ENCODE assay signal across 5 cellular contexts in the genomic region with DNA sequence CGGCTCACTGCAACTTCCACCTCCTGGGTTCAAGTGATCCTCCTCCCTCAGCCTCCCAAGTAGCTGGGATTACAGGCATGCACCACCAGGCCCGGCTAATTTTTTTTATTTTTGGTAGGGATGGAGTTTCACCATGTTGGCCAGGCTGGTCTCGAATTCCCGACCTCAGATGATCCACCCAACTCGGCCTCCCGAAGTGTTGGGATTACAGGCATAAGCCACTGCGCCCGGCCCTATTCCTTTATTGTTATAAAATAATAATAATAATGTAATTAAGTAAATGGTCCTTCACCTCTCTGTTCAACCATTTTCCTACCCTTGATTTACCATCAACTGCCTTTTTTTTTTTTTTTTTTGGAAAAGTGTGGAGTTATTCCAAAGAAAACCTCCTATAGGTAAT. TPM values are rescaled to one million over a fixed set of nuclear protein-coding genes. Genes with fewer than 3 reads are reported as not detected.
"Had no signal": no experiment of that assay in that cellular context is flagged by ENCODE, and none has a peak within 500 bp of the region (broad histone marks: within the 10 kb centered on the region; RNA-seq: fewer than 3 reads in every experiment).

No MANE protein-coding gene starts in this region.

RNA-seq across cellular contexts. Expression of a gene that starts 15.7 kb away (rescaled TPM):
- total RNA-seq: HepG2, HT-29, IMR-90, K562 had no signal
- polyA plus RNA-seq: HepG2, IgD-negative memory B cell, IMR-90, K562 had no signal

RNA-seq across cellular contexts. Expression of a gene that starts 40.5 kb away (rescaled TPM):
- total RNA-seq: HepG2, HT-29, IMR-90, K562 had no signal
- polyA plus RNA-seq: HepG2, IMR-90, K562 had no signal
